1 cellular context compared by ENCODE assay signal in genomic region chr10:4988000-4988641, GRCh38. TPM values are rescaled to one million over a fixed set of nuclear protein-coding genes. Genes with fewer than 3 reads are reported as not detected.
"Had no signal": no experiment of that assay in that cellular context is flagged by ENCODE, and none has a peak within 500 bp of the region (broad histone marks: within the 10 kb centered on the region; RNA-seq: fewer than 3 reads in every experiment).

No MANE protein-coding gene starts in this region.

RNA-seq across cellular contexts. Expression of gene AKR1C2, which starts 15.5 kb away (rescaled TPM):
- total RNA-seq: H7 had no signal
